1 cellular context compared by ENCODE assay signal in the genomic region with DNA sequence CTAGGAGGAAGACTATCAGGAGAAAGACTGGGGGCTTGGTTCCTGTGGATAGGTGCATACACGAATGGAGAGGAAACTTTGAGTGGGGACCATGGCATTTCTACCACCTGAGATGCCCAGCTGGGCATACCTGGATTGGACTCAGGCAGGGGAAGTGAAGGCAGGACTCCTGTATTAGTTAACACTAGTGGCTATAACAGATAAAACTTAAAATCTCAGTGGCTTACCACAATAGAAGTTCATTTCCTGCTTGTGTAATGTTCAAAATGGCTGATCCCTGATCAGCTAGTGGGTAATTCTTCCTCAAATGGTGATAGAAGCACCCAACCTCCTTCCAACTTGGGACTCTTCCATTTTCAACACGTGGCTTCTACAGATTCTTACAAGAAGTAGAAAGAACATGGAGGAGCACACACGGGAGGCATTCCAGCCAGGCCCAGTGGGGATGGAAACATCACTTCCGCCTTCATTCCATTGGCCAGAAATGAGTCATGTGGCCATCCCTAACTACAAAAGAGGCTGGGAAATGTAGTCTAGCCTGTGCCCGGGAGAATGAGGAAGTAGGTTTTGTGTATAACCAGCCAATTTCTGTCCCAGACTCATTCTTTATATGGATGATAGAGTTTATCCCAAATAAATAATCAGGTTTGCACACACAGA.
TF ChIP-seq lines count a peak whose summit lies in the region.

No MANE protein-coding gene starts in this region.

TF ChIP-seq in HepG2, 621 proteins besides CTCF, POLR2A, EP300 and RAD21 (continued from another document and continues in another):
- no peak for TF ChIP-seq ZNF615 (CRISPR knock-in tag; IDR thresholded peaks at IDR 0.05; ENCODE audit: borderline replicate concordance)
- TF ChIP-seq ZNF367 (CRISPR knock-in tag; IDR thresholded peaks at IDR 0.05; ENCODE audit: borderline replicate concordance), result no peak
- no peak for TF ChIP-seq RFX1 (IDR thresholded peaks at IDR 0.05)
- TF ChIP-seq TAF1 (CRISPR knock-in tag; IDR thresholded peaks at IDR 0.05), result no peak
- no peak for TF ChIP-seq SPEN (CRISPR knock-in tag; IDR thresholded peaks at IDR 0.05; ENCODE audit: low read depth)
- TF ChIP-seq CREB1 (IDR thresholded peaks at IDR 0.05), result 0 out of 2 replicates have a peak, but pooled peaks have one; percentile 9
- TF ChIP-seq CREB1 (CRISPR knock-in tag; IDR thresholded peaks at IDR 0.05), result peak; percentile 81
- no peak for TF ChIP-seq HDAC2 (CRISPR knock-in tag; IDR thresholded peaks at IDR 0.05)
- no peak for TF ChIP-seq KDM5B (CRISPR knock-in tag; IDR thresholded peaks at IDR 0.05; ENCODE audit: borderline replicate concordance)
- no peak for TF ChIP-seq ZNF558 (CRISPR knock-in tag; IDR thresholded peaks at IDR 0.05; ENCODE audit: borderline replicate concordance)
- peak; percentile 77 for TF ChIP-seq NFYC (CRISPR knock-in tag; IDR thresholded peaks at IDR 0.05)
- no peak for TF ChIP-seq HES4 (CRISPR knock-in tag; IDR thresholded peaks at IDR 0.05; ENCODE audit: borderline replicate concordance)
- no peak for TF ChIP-seq KAT8 (CRISPR knock-in tag; IDR thresholded peaks at IDR 0.05)
- TF ChIP-seq NR2C2 (CRISPR knock-in tag; IDR thresholded peaks at IDR 0.05; ENCODE audit: borderline replicate concordance), result no peak
- TF ChIP-seq GATA4 (IDR thresholded peaks at IDR 0.05; ENCODE audit: borderline replicate concordance, low read depth), result no peak
- no peak for TF ChIP-seq IRF2 (CRISPR knock-in tag; IDR thresholded peaks at IDR 0.05)
- no peak for TF ChIP-seq MYNN (CRISPR knock-in tag; IDR thresholded peaks at IDR 0.05; ENCODE audit: low read depth)
- peak; percentile 91 for TF ChIP-seq THAP11 (CRISPR knock-in tag; IDR thresholded peaks at IDR 0.05)
- TF ChIP-seq ARID2 (CRISPR knock-in tag; IDR thresholded peaks at IDR 0.05; ENCODE audit: borderline replicate concordance), result no peak
- peak; percentile 17; the same call in 1 of the 2 replicates for TF ChIP-seq SUZ12 (IDR thresholded peaks at IDR 0.05; ENCODE audit: low read depth, low read length)
- no peak for TF ChIP-seq SMC3 (IDR thresholded peaks at IDR 0.05; ENCODE audit: low read length)
- TF ChIP-seq ZNF562 (CRISPR knock-in tag; IDR thresholded peaks at IDR 0.05; ENCODE audit: borderline replicate concordance), result no peak
- TF ChIP-seq MXD4 (CRISPR knock-in tag; IDR thresholded peaks at IDR 0.05), result no peak
- TF ChIP-seq, protein P1, sequence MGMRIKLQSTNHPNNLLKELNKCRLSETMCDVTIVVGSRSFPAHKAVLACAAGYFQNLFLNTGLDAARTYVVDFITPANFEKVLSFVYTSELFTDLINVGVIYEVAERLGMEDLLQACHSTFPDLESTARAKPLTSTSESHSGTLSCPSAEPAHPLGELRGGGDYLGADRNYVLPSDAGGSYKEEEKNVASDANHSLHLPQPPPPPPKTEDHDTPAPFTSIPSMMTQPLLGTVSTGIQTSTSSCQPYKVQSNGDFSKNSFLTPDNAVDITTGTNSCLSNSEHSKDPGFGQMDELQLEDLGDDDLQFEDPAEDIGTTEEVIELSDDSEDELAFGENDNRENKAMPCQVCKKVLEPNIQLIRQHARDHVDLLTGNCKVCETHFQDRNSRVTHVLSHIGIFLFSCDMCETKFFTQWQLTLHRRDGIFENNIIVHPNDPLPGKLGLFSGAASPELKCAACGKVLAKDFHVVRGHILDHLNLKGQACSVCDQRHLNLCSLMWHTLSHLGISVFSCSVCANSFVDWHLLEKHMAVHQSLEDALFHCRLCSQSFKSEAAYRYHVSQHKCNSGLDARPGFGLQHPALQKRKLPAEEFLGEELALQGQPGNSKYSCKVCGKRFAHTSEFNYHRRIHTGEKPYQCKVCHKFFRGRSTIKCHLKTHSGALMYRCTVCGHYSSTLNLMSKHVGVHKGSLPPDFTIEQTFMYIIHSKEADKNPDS (CRISPR knock-in tag; IDR thresholded peaks at IDR 0.05), result no peak
- TF ChIP-seq ZNF629 (CRISPR knock-in tag; conservative IDR thresholded peaks at IDR 0.05), result no peak
- no peak for TF ChIP-seq BORCS8-MEF2B (CRISPR knock-in tag; IDR thresholded peaks at IDR 0.05)
- no peak for TF ChIP-seq ZFP82 (CRISPR knock-in tag; IDR thresholded peaks at IDR 0.05; ENCODE audit: borderline replicate concordance)
- TF ChIP-seq HBP1 (CRISPR knock-in tag; IDR thresholded peaks at IDR 0.05; ENCODE audit: low read depth), result no peak
- TF ChIP-seq ZNF234 (CRISPR knock-in tag; conservative IDR thresholded peaks at IDR 0.05), result no peak
- TF ChIP-seq MAF1 (CRISPR knock-in tag; IDR thresholded peaks at IDR 0.05; ENCODE audit: borderline replicate concordance), result no peak
- no peak for TF ChIP-seq KLF13 (CRISPR knock-in tag; IDR thresholded peaks at IDR 0.05)
- no peak for TF ChIP-seq ZFP36L2 (CRISPR knock-in tag; IDR thresholded peaks at IDR 0.05)
- TF ChIP-seq FOXM1 (CRISPR knock-in tag; IDR thresholded peaks at IDR 0.05), result no peak
- no peak for TF ChIP-seq RNF219 (CRISPR knock-in tag; IDR thresholded peaks at IDR 0.05)
- no peak for TF ChIP-seq KLF12 (CRISPR knock-in tag; IDR thresholded peaks at IDR 0.05; ENCODE audit: borderline replicate concordance)
- 0 out of 2 replicates have a peak, but pooled peaks have one; percentile 58 for TF ChIP-seq ZNF644 (CRISPR knock-in tag; IDR thresholded peaks at IDR 0.05; ENCODE audit: low read depth)
- TF ChIP-seq CCDC6 (CRISPR knock-in tag; IDR thresholded peaks at IDR 0.05), result no peak
- no peak for TF ChIP-seq RARA (CRISPR knock-in tag; IDR thresholded peaks at IDR 0.05)
- no peak for TF ChIP-seq REL (CRISPR knock-in tag; conservative IDR thresholded peaks at IDR 0.05)
- TF ChIP-seq ZFX (CRISPR knock-in tag; IDR thresholded peaks at IDR 0.05; ENCODE audit: low read depth), result no peak
- TF ChIP-seq SKI (IDR thresholded peaks at IDR 0.05; ENCODE audit: partially characterized antibody), result no peak
- TF ChIP-seq IKZF1 (IDR thresholded peaks at IDR 0.05), result no peak
- no peak for TF ChIP-seq MED1 (CRISPR knock-in tag; IDR thresholded peaks at IDR 0.05)
- no peak for TF ChIP-seq ZNF563 (CRISPR knock-in tag; IDR thresholded peaks at IDR 0.05)
- TF ChIP-seq CBX1 (IDR thresholded peaks at IDR 0.05; ENCODE audit: low read depth), result no peak
- TF ChIP-seq ZNF674 (CRISPR knock-in tag; IDR thresholded peaks at IDR 0.05; ENCODE audit: low read depth), result no peak
- TF ChIP-seq ZNF576 (CRISPR knock-in tag; IDR thresholded peaks at IDR 0.05), result no peak
- no peak for TF ChIP-seq FLYWCH1 (CRISPR knock-in tag; IDR thresholded peaks at IDR 0.05)
- no peak for TF ChIP-seq U2AF2 (IDR thresholded peaks at IDR 0.05; ENCODE audit: low read depth, low read length)
- no peak for TF ChIP-seq HHEX (CRISPR knock-in tag; IDR thresholded peaks at IDR 0.05)
- no peak for TF ChIP-seq ZNF672 (CRISPR knock-in tag; IDR thresholded peaks at IDR 0.05)
- TF ChIP-seq ZNF589 (CRISPR knock-in tag; conservative IDR thresholded peaks at IDR 0.05), result no peak
- TF ChIP-seq, protein P2, sequence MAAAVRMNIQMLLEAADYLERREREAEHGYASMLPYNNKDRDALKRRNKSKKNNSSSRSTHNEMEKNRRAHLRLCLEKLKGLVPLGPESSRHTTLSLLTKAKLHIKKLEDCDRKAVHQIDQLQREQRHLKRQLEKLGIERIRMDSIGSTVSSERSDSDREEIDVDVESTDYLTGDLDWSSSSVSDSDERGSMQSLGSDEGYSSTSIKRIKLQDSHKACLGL (CRISPR knock-in tag; IDR thresholded peaks at IDR 0.05), result no peak
- TF ChIP-seq ATF7 (IDR thresholded peaks at IDR 0.05), result no peak
- TF ChIP-seq ATF7 (CRISPR knock-in tag; IDR thresholded peaks at IDR 0.05), result no peak
- TF ChIP-seq WIZ (CRISPR knock-in tag; IDR thresholded peaks at IDR 0.05), result no peak
- TF ChIP-seq, protein P3, sequence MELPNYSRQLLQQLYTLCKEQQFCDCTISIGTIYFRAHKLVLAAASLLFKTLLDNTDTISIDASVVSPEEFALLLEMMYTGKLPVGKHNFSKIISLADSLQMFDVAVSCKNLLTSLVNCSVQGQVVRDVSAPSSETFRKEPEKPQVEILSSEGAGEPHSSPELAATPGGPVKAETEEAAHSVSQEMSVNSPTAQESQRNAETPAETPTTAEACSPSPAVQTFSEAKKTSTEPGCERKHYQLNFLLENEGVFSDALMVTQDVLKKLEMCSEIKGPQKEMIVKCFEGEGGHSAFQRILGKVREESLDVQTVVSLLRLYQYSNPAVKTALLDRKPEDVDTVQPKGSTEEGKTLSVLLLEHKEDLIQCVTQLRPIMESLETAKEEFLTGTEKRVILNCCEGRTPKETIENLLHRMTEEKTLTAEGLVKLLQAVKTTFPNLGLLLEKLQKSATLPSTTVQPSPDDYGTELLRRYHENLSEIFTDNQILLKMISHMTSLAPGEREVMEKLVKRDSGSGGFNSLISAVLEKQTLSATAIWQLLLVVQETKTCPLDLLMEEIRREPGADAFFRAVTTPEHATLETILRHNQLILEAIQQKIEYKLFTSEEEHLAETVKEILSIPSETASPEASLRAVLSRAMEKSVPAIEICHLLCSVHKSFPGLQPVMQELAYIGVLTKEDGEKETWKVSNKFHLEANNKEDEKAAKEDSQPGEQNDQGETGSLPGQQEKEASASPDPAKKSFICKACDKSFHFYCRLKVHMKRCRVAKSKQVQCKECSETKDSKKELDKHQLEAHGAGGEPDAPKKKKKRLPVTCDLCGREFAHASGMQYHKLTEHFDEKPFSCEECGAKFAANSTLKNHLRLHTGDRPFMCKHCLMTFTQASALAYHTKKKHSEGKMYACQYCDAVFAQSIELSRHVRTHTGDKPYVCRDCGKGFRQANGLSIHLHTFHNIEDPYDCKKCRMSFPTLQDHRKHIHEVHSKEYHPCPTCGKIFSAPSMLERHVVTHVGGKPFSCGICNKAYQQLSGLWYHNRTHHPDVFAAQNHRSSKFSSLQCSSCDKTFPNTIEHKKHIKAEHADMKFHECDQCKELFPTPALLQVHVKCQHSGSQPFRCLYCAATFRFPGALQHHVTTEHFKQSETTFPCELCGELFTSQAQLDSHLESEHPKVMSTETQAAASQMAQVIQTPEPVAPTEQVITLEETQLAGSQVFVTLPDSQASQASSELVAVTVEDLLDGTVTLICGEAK (IDR thresholded peaks at IDR 0.05), result no peak
- TF ChIP-seq, protein P3 (CRISPR knock-in tag; IDR thresholded peaks at IDR 0.05), result no peak
- TF ChIP-seq MEF2D (CRISPR knock-in tag; IDR thresholded peaks at IDR 0.05), result no peak
